Comparison of ENCODE assay signal across 17 cellular contexts in the genomic region with DNA sequence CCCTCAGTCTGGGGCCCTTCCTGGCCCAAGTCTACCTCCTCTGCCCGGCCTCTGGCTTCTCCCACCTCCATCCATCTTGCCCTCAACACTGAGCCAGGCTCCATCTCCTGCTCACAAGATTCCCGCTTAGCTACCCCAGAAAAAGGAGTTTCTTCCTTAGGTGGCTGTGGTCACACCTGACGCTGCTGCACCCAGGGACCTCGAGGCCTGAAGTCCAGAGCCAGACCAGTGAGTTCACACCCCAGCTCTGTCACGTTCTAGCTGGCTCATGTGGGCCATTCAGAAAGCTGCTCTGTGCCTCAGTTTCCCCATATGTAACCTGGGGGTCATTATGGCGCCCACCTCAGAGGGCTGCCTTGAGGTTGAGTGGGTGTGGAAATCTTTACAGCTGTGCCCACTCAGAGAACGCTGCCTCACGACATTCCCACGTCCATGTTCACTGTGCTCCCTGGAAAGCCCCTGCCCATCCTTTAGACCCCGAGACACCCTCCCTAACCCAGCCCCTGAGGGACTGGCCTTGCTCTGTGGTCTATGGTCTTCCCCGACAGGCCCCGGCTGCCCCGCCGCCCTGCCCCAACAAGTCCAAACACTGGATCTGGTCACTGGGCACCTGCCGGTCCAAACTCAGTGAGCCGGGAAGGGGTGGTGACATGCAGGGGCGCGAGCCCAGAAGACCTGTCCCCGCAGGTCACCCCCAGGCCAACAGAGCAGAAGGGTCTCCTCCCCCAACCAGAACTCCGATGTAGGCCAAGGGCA. TPM values are rescaled to one million over a fixed set of nuclear protein-coding genes. Genes with fewer than 3 reads are reported as not detected.
A peak's percentile ranks its signal among the peaks of the same experiment; 100 is the strongest.
DNase-seq lines count a peak whose midpoint lies in the region; ATAC-seq, FAIRE-seq and TF ChIP-seq lines count a peak whose summit lies in the region.
"Had no signal": no experiment of that assay in that cellular context is flagged by ENCODE, and none has a peak within 500 bp of the region (broad histone marks: within the 10 kb centered on the region; RNA-seq: fewer than 3 reads in every experiment).

No MANE protein-coding gene starts in this region.

- POLR2A ChIA-PET in HCT116 (lab: Charles Lee), result no interaction called here

- H3K4me1 ChIP-seq in HCT116 (ENCODE audit: control insufficient read depth in 1 of 2, insufficient read depth in 2 of 2, low read length in 2 of 2), result peaks cover 68 to 99% of the 10 kb centered on the region in 2 experiments
- peaks cover 96% of the 10 kb centered on the region for H3K4me1 ChIP-seq in body of pancreas
- H3K4me1 ChIP-seq in mesenchymal stem cell (ENCODE audit: control insufficient read depth, insufficient read depth, low read depth, low read length), result peaks cover 87% of the 10 kb centered on the region
- peaks cover 88% of the 10 kb centered on the region for H3K4me1 ChIP-seq in stomach smooth muscle (ENCODE audit: control insufficient read depth, insufficient read depth, low read length)

- H2AFZ ChIP-seq in HCT116 (ENCODE audit: low read depth, low read length, poor library complexity, severe bottlenecking) (no peak overlapping the region), mesenchymal stem cell (ENCODE audit: low read depth, low read length) (no peak overlapping the region)

- H4K20me1 ChIP-seq in HCT116 (ENCODE audit: insufficient read depth), result no peaks in the 10 kb centered on the region

- CTCF ChIA-PET in HCT116 (lab: Charles Lee), result no interaction called here

- no peak for TF ChIP-seq RAD21 in HCT116 (IDR thresholded peaks at IDR 0.05; ENCODE audit: low read depth)

- intact Hi-C loops in HCT116 (cut with micrococcal nuclease) (no loop called here), body of pancreas (cut with DNase I) (no loop called here)

- H3K79me2 ChIP-seq in HCT116 (ENCODE audit: insufficient read depth, low read length), result peaks cover 99% of the 10 kb centered on the region

- no TSS peak for BruUV-seq in HCT116 (replicated peaks; lab: Mats Ljungman, UMichigan)

- no peak for TF ChIP-seq POLR2A in HCT116 (IDR thresholded peaks at IDR 0.05; ENCODE audit: borderline replicate concordance, extremely low read depth, insufficient read depth, insufficient read length)
- TF ChIP-seq POLR2A in body of pancreas (IDR thresholded peaks at IDR 0.05), result no peak
- TF ChIP-seq POLR2A in GM12892 (IDR thresholded peaks at IDR 0.05; ENCODE audit: low read depth, low read length), result no peak

- no peak overlapping the region for H4K8ac ChIP-seq in mesenchymal stem cell (ENCODE audit: low read length)

- ATAC-seq in HCT116 (no peak), body of pancreas (no peak), HG02571 (IDR thresholded peaks at IDR 0.05; ENCODE audit: unreplicated experiment) (no peak), GM21737 (IDR thresholded peaks at IDR 0.05; ENCODE audit: unreplicated experiment) (no peak)
- ATAC-seq: foreskin keratinocyte had no signal

- DNase-seq in HCT116 (ENCODE audit: low read depth, low spot score) (no peak), body of pancreas (no peak), mesenchymal stem cell (no peak), anterior cingulate cortex (lab: John Stamatoyannopoulos, UW) (no peak), GM12892 (ENCODE audit: insufficient read length) (no peak)
- DNase-seq: activated CD4-positive, CD25-positive, alpha-beta regulatory T cell treated with anti-CD3 and anti-CD28 coated beads, Interleukin-2, amount 50 U/mL, for 72 hours; BE2C; central memory CD4-positive, alpha-beta T cell; DMS79; foreskin keratinocyte; NCI-H1694 treated with DMSO at 0.1 percent for 48 hours; NCI-H510A; SJCRH30; stimulated activated naive CD4-positive, alpha-beta T cell had no signal

- H3K4me2 ChIP-seq in HCT116 (ENCODE audit: low read length) (peak overlapping the region; percentile 98), mesenchymal stem cell (ENCODE audit: low read length, poor library complexity, severe bottlenecking) (no peak overlapping the region)

- FAIRE-seq in GM12892 (lab: Jason Lieb, UNC), result no peak

- RAD21 ChIA-PET in HCT116 (lab: Charles Lee; ENCODE audit: low non-redundant PET in 1 of 2, low total read pairs in 2 of 2, uncharacterized antibody in 2 of 2, unreplicated experiment in 2 of 2), result interaction anchor here in 1 of 2 experiments (0.6 kb wide), 1 partner anchor 37 kb away, joined by 3 read pairs; no protein-coding TSS in a partner anchor

- H3K4me3 ChIP-seq in HCT116 (replicated peaks in 1 of 2; ENCODE audit: low read depth in 1 of 2, low read length in 2 of 2), result no peak overlapping the region
- H3K4me3 ChIP-seq in body of pancreas, result no peak overlapping the region
- no peak overlapping the region for H3K4me3 ChIP-seq in mesenchymal stem cell (ENCODE audit: insufficient read depth in 1 of 2, low read depth in 1 of 2, low read length in 2 of 2)
- no peak overlapping the region for H3K4me3 ChIP-seq in stomach smooth muscle (ENCODE audit: low read length in 2 of 2)
- H3K4me3 ChIP-seq: SJCRH30 had no signal

- H2AK5ac ChIP-seq in mesenchymal stem cell (ENCODE audit: low read length, severe bottlenecking), result peak overlapping the region; percentile 34

- peak overlapping the region; percentile 80 for H3K9ac ChIP-seq in HCT116 (ENCODE audit: low read length)
- H3K9ac ChIP-seq in mesenchymal stem cell (ENCODE audit: low read length), result no peak overlapping the region
- H3K9ac ChIP-seq in stomach smooth muscle (ENCODE audit: low read length in 2 of 2), result peak overlapping the region in 1 of 2 donors; percentile 9

- H3K23ac ChIP-seq in mesenchymal stem cell (ENCODE audit: low read length in 2 of 2), result peak overlapping the region in 1 of 2 experiments; percentile 23

- H3K9me2 ChIP-seq in HCT116 (ENCODE audit: insufficient read depth), result no peaks in the 10 kb centered on the region

- H4K91ac ChIP-seq in mesenchymal stem cell (ENCODE audit: low read length), result no peak overlapping the region

- H3K9me3 ChIP-seq in HCT116 (ENCODE audit: control insufficient read depth in 1 of 2, insufficient read depth in 1 of 2, low read depth in 1 of 2, low read length in 2 of 2) (no peaks in the 10 kb centered on the region), body of pancreas (no peaks in the 10 kb centered on the region), mesenchymal stem cell (ENCODE audit: control insufficient read depth, low read length) (no peaks in the 10 kb centered on the region), stomach smooth muscle (ENCODE audit: control insufficient read depth in 2 of 2, low read length in 2 of 2) (no peaks in the 10 kb centered on the region)
- H3K9me3 ChIP-seq: BE2C, SJCRH30 had no signal

- no peak overlapping the region for H2BK120ac ChIP-seq in mesenchymal stem cell (ENCODE audit: low read depth, low read length)

- 84 to 89% methylated on average over 16 to 19 of the region's 20 CpGs for WGBS in body of pancreas, 2 donors
- 96% methylated on average over 20 of the region's 20 CpGs for WGBS in mesenchymal stem cell

- H2BK5ac ChIP-seq in mesenchymal stem cell (ENCODE audit: low read depth, low read length, poor library complexity, severe bottlenecking), result no peak overlapping the region

- no peak overlapping the region for H2BK15ac ChIP-seq in mesenchymal stem cell (ENCODE audit: low read depth, poor library complexity, severe bottlenecking)

- H2BK12ac ChIP-seq in mesenchymal stem cell (ENCODE audit: low read length in 2 of 2), result peak overlapping the region in 1 of 2 experiments; percentile 6

- H3K27me3 ChIP-seq in HCT116 (ENCODE audit: insufficient read depth, low read length) (no peaks in the 10 kb centered on the region), body of pancreas (no peaks in the 10 kb centered on the region), mesenchymal stem cell (ENCODE audit: control insufficient read depth in 1 of 2, insufficient read depth in 1 of 2, low read length in 2 of 2) (no peaks in the 10 kb centered on the region), stomach smooth muscle (ENCODE audit: control insufficient read depth in 1 of 2, insufficient read depth in 2 of 2, low read length in 2 of 2) (no peaks in the 10 kb centered on the region)
- H3K27me3 ChIP-seq: BE2C, foreskin keratinocyte, SJCRH30 had no signal

- H3K79me1 ChIP-seq in mesenchymal stem cell (replicated peaks; ENCODE audit: low read length, poor library complexity, severe bottlenecking), result no peaks in the 10 kb centered on the region

- peak overlapping the region in 1 of 2 experiments; percentile 19 for H3K4ac ChIP-seq in mesenchymal stem cell (ENCODE audit: low read depth in 1 of 2, low read length in 2 of 2)

- H3K27ac ChIP-seq in HCT116 (ENCODE audit: low read depth, low read length) (peak overlapping the region; percentile 95), body of pancreas (peak overlapping the region in 3 of 4 donors; percentile 56 to 89 (median 86)), mesenchymal stem cell (ENCODE audit: low read length, poor library complexity, severe bottlenecking) (no peak overlapping the region), stomach smooth muscle (ENCODE audit: low read length) (peak overlapping the region; percentile 31)
- H3K27ac ChIP-seq: foreskin keratinocyte, SJCRH30 had no signal

- peak overlapping the region in 1 of 2 experiments; percentile 29 for H3K18ac ChIP-seq in mesenchymal stem cell (ENCODE audit: low read depth in 1 of 2, low read length in 2 of 2)

- TF ChIP-seq CTCF in HCT116 (IDR thresholded peaks at IDR 0.05 in 2 of 3, conservative IDR thresholded peaks at IDR 0.05 in 1 of 3; ENCODE audit: borderline replicate concordance in 1 of 3, insufficient read depth in 1 of 3, low read depth in 2 of 3, low read length in 2 of 3) (no peak), body of pancreas (IDR thresholded peaks at IDR 0.05) (no peak)

- H3K36me3 ChIP-seq in HCT116 (ENCODE audit: control insufficient read depth in 1 of 2, insufficient read depth in 2 of 2, low read length in 2 of 2), result peaks cover 0 to 7% of the 10 kb centered on the region in 2 experiments; a peak in 1 of 4 replicates
- H3K36me3 ChIP-seq in body of pancreas (replicated peaks in 1 of 2; ENCODE audit: insufficient read depth in 1 of 2, low read depth in 2 of 2), result no peaks in the 10 kb centered on the region
- peaks cover 12 to 56% of the 10 kb centered on the region in 2 experiments for H3K36me3 ChIP-seq in mesenchymal stem cell (ENCODE audit: control insufficient read depth in 1 of 2, insufficient read depth in 2 of 2, low read depth in 1 of 2, low read length in 2 of 2)
- H3K36me3 ChIP-seq in stomach smooth muscle (ENCODE audit: control insufficient read depth in 2 of 2, insufficient read depth in 2 of 2, low read length in 2 of 2), result no peaks in the 10 kb centered on the region

- H3K14ac ChIP-seq in mesenchymal stem cell (ENCODE audit: low read length in 2 of 2), result peak overlapping the region in 1 of 2 experiments; percentile 72

RNA-seq across cellular contexts. Expression of a gene that starts 9.8 kb away (rescaled TPM):
- total RNA-seq in HCT116 (2021; ENCODE audit: unreplicated experiment), result 236 TPM
- polyA plus RNA-seq in HCT116 (2012), result 192 and 208 TPM in 2 replicates
- total RNA-seq in body of pancreas, result 100 to 1,000 TPM; 113 to 140 TPM
- polyA plus RNA-seq in mesenchymal stem cell (2013, experiment 1 of 2), result 242 TPM
- polyA plus RNA-seq in mesenchymal stem cell (2013, experiment 2 of 2), result 231 TPM
- polyA plus RNA-seq in GM12892 (2012; ENCODE audit: missing spikeins), result 32.5 TPM

RNA-seq across cellular contexts. Expression of a gene that starts 27.5 kb away (rescaled TPM):
- 19.3 TPM for total RNA-seq in HCT116 (2021; ENCODE audit: unreplicated experiment)
- 15.7 and 17.2 TPM in 2 replicates for polyA plus RNA-seq in HCT116 (2012)
- 1 to 10 TPM; 3.0 to 3.6 TPM for total RNA-seq in body of pancreas
- polyA plus RNA-seq in mesenchymal stem cell (2013, experiment 1 of 2), result 5.5 TPM
- polyA plus RNA-seq in mesenchymal stem cell (2013, experiment 2 of 2), result 5.0 TPM
- 7.9 TPM for polyA plus RNA-seq in GM12892 (2012; ENCODE audit: missing spikeins)

RNA-seq across cellular contexts. Expression of a gene that starts 29.1 kb away (rescaled TPM):
- 11.0 TPM for total RNA-seq in HCT116 (2021; ENCODE audit: unreplicated experiment)
- 7.8 and 9.1 TPM in 2 replicates for polyA plus RNA-seq in HCT116 (2012)
- total RNA-seq in body of pancreas, result 1 to 10 TPM; 3.4 to 7.3 TPM
- 4.2 TPM for polyA plus RNA-seq in mesenchymal stem cell (2013, experiment 1 of 2)
- 3.7 TPM for polyA plus RNA-seq in mesenchymal stem cell (2013, experiment 2 of 2)
- polyA plus RNA-seq in GM12892 (2012; ENCODE audit: missing spikeins), result 6.6 TPM

RNA-seq across cellular contexts. Expression of a gene that starts 36.2 kb away (rescaled TPM):
- 86.7 TPM for total RNA-seq in HCT116 (2021; ENCODE audit: unreplicated experiment)
- polyA plus RNA-seq in HCT116 (2012), result 61.5 and 61.8 TPM in 2 replicates
- total RNA-seq in body of pancreas, result 1 to 10 TPM; 3.9 to 4.6 TPM
- 34.8 TPM for polyA plus RNA-seq in mesenchymal stem cell (2013, experiment 1 of 2)
- polyA plus RNA-seq in mesenchymal stem cell (2013, experiment 2 of 2), result 35.2 TPM
- polyA plus RNA-seq in GM12892 (2012; ENCODE audit: missing spikeins), result 21.2 TPM

RNA-seq across cellular contexts. Expression of a gene that starts 45.4 kb away (rescaled TPM):
- total RNA-seq in HCT116 (2021; ENCODE audit: unreplicated experiment) (61.3 TPM), body of pancreas (10 to 100 TPM; 48.8 to 53.4 TPM)
- 52.7 and 53.5 TPM in 2 replicates for polyA plus RNA-seq in HCT116 (2012)
- 23.0 TPM for polyA plus RNA-seq in mesenchymal stem cell (2013, experiment 1 of 2)
- polyA plus RNA-seq in mesenchymal stem cell (2013, experiment 2 of 2), result 22.9 TPM
- 19.7 TPM for polyA plus RNA-seq in GM12892 (2012; ENCODE audit: missing spikeins)
